10 cellular contexts compared by ENCODE assay signal in genomic region chrX:42955349-42955748, GRCh38.
DNase-seq lines count a peak whose midpoint lies in the region; ATAC-seq and TF ChIP-seq lines count a peak whose summit lies in the region.
"Had no signal": no experiment of that assay in that cellular context is flagged by ENCODE, and none has a peak within 500 bp of the region (broad histone marks: within the 10 kb centered on the region; RNA-seq: fewer than 3 reads in every experiment).

No MANE protein-coding gene starts in this region.

- ATAC-seq in activated T-cell treated with anti-CD3 and anti-CD28 coated beads, Interleukin-2, amount 50 U/mL, for 72 hours (replicated peaks in 1 of 2), result no peak
- ATAC-seq in HG02763 (IDR thresholded peaks at IDR 0.05; ENCODE audit: unreplicated experiment), result peak; percentile 67

- H3K4me3 ChIP-seq in spleen (no peak overlapping the region), mammary epithelial cell (replicated peaks in 1 of 3; ENCODE audit: insufficient read depth in 1 of 3, low read depth in 2 of 3, low read length in 3 of 3) (no peak overlapping the region), MG63 (no peak overlapping the region)

- H3K36me3 ChIP-seq in spleen (no peaks in the 10 kb centered on the region), mammary epithelial cell (ENCODE audit: insufficient read depth, low read length) (no peaks in the 10 kb centered on the region), MG63 (no peaks in the 10 kb centered on the region)

- dilution Hi-C loops in mammary epithelial cell (cut with HindIII; ENCODE audit: low sequenced_read_pairs), result no loop called here

- H3K27me3 Mint-ChIP-seq in activated T-cell treated with anti-CD3 and anti-CD28 coated beads, Interleukin-2, amount 50 U/mL, for 72 hours (ENCODE audit: low read depth), result no peaks in the 10 kb centered on the region
- H3K27me3 Mint-ChIP-seq in activated T-cell treated with anti-CD3 and anti-CD28 coated beads, Interleukin-2, amount 50 U/mL, for 24 hours, result no peaks in the 10 kb centered on the region

- H4K20me1 ChIP-seq in mammary epithelial cell (ENCODE audit: insufficient read depth, low read length), result no peaks in the 10 kb centered on the region

- no peak for DNase-seq in activated T-cell treated with anti-CD3 and anti-CD28 coated beads, Interleukin-2, amount 50 U/mL, for 72 hours
- DNase-seq in activated T-cell treated with anti-CD3 and anti-CD28 coated beads, Interleukin-2, amount 50 U/mL, for 24 hours, result no peak
- peak; percentile 51 for DNase-seq in KBM-7
- no peak for DNase-seq in spleen
- no peak for DNase-seq in mammary epithelial cell
- no peak for DNase-seq in MG63
- no peak for DNase-seq in 8988T
- DNase-seq: activated CD4-positive, alpha-beta T cell treated with anti-CD3 and anti-CD28 coated beads for 4 hours; glutamatergic neuron had no signal

- in situ Hi-C loops in KBM-7 (cut with MboI; ENCODE audit: low pct_unique_long_range_greater_than_20kb, low sequenced_read_pairs) (no loop called here), mammary epithelial cell (cut with MboI; ENCODE audit: low sequenced_read_pairs in 2 of 2) (no loop called here)

- H3K4me1 ChIP-seq in spleen, result peaks cover 0 to 23% (median 7%) of the 10 kb centered on the region in 6 donors
- no peaks in the 10 kb centered on the region for H3K4me1 ChIP-seq in mammary epithelial cell (ENCODE audit: insufficient read depth, low read length)

- H2AFZ ChIP-seq in mammary epithelial cell (ENCODE audit: low read depth, low read length), result no peak overlapping the region

- CTCF ChIA-PET in mammary epithelial cell (lab: Charles Lee; ENCODE audit: low non-redundant PET), result no interaction called here

- no peaks in the 10 kb centered on the region for H3K36me3 Mint-ChIP-seq in activated T-cell treated with anti-CD3 and anti-CD28 coated beads, Interleukin-2, amount 50 U/mL, for 72 hours (ENCODE audit: insufficient read depth in 2 of 2)
- peaks cover 7% of the 10 kb centered on the region for H3K36me3 Mint-ChIP-seq in activated T-cell treated with anti-CD3 and anti-CD28 coated beads, Interleukin-2, amount 50 U/mL, for 24 hours (ENCODE audit: low read depth)

- peak overlapping the region; percentile 8 to 79 for H3K4me3 Mint-ChIP-seq in activated T-cell treated with anti-CD3 and anti-CD28 coated beads, Interleukin-2, amount 50 U/mL, for 72 hours
- H3K4me3 Mint-ChIP-seq in activated T-cell treated with anti-CD3 and anti-CD28 coated beads, Interleukin-2, amount 50 U/mL, for 24 hours, result no peak overlapping the region

- no peaks in the 10 kb centered on the region for H3K79me2 ChIP-seq in mammary epithelial cell (ENCODE audit: insufficient read depth, low read length)

- intact Hi-C loops in spleen (cut with DNase I; ENCODE audit: low total_unique reads), result no loop called here
- intact Hi-C loops in mammary epithelial cell (cut with micrococcal nuclease), result no loop called here

- H3K4me2 ChIP-seq in mammary epithelial cell (ENCODE audit: insufficient read depth, low read depth, low read length), result no peak overlapping the region

- TF ChIP-seq CTCF in spleen (IDR thresholded peaks at IDR 0.05 in 8 of 11, conservative IDR thresholded peaks at IDR 0.05 in 3 of 11) (no peak), mammary epithelial cell (conservative IDR thresholded peaks at IDR 0.05 in 1 of 2, IDR thresholded peaks at IDR 0.05 in 1 of 2; ENCODE audit: extremely low read depth in 1 of 2, insufficient read depth in 1 of 2, low read depth in 1 of 2, low read length in 2 of 2) (no peak)

- no peaks in the 10 kb centered on the region for H3K27me3 ChIP-seq in spleen (replicated peaks in 1 of 7)
- H3K27me3 ChIP-seq in mammary epithelial cell (ENCODE audit: insufficient read depth, low read length), result no peaks in the 10 kb centered on the region
- no peaks in the 10 kb centered on the region for H3K27me3 ChIP-seq in MG63

- no TSS peak for BruUV-seq in mammary epithelial cell (replicated peaks; lab: Mats Ljungman, UMichigan)

- no peak overlapping the region for H3K9ac ChIP-seq in mammary epithelial cell (ENCODE audit: insufficient read depth, low read length)

- TF ChIP-seq POLR2A in spleen (IDR thresholded peaks at IDR 0.05), result no peak

- H3K27ac ChIP-seq in spleen (peak overlapping the region in 7 of 8 donors; percentile 46 to 66 (median 62)), mammary epithelial cell (ENCODE audit: insufficient read depth, low read depth, low read length) (no peak overlapping the region)

- peak overlapping the region; percentile 86 for H3K27ac Mint-ChIP-seq in activated T-cell treated with anti-CD3 and anti-CD28 coated beads, Interleukin-2, amount 50 U/mL, for 72 hours
- H3K27ac Mint-ChIP-seq in activated T-cell treated with anti-CD3 and anti-CD28 coated beads, Interleukin-2, amount 50 U/mL, for 24 hours, result no peak overlapping the region

- peaks cover 0 to 9% (median 0%) of the 10 kb centered on the region in 8 donors for H3K9me3 ChIP-seq in spleen
- H3K9me3 ChIP-seq in mammary epithelial cell (replicated peaks; ENCODE audit: insufficient read depth, low read length), result peaks cover 2% of the 10 kb centered on the region
- H3K9me3 ChIP-seq in MG63, result no peaks in the 10 kb centered on the region

- H3K9me3 Mint-ChIP-seq in activated T-cell treated with anti-CD3 and anti-CD28 coated beads, Interleukin-2, amount 50 U/mL, for 72 hours, result peaks cover 3 to 4% of the 10 kb centered on the region in 2 donors
- H3K9me3 Mint-ChIP-seq in activated T-cell treated with anti-CD3 and anti-CD28 coated beads, Interleukin-2, amount 50 U/mL, for 24 hours, result peaks cover 5% of the 10 kb centered on the region

- H3K4me1 Mint-ChIP-seq in activated T-cell treated with anti-CD3 and anti-CD28 coated beads, Interleukin-2, amount 50 U/mL, for 72 hours (ENCODE audit: low read depth), result peaks cover 7% of the 10 kb centered on the region
- peaks cover 39% of the 10 kb centered on the region for H3K4me1 Mint-ChIP-seq in activated T-cell treated with anti-CD3 and anti-CD28 coated beads, Interleukin-2, amount 50 U/mL, for 24 hours (ENCODE audit: low read depth)

- 10 to 36% (median 32%) methylated on average over 2 of the region's 2 CpGs for WGBS in spleen, 5 donors
- 78% methylated on average over 2 of the region's 2 CpGs for WGBS in mammary epithelial cell (ENCODE audit: low coverage, missing lambda C conversion rate)
